Comparison of ENCODE assay signal across 8 cellular contexts in the genomic region with DNA sequence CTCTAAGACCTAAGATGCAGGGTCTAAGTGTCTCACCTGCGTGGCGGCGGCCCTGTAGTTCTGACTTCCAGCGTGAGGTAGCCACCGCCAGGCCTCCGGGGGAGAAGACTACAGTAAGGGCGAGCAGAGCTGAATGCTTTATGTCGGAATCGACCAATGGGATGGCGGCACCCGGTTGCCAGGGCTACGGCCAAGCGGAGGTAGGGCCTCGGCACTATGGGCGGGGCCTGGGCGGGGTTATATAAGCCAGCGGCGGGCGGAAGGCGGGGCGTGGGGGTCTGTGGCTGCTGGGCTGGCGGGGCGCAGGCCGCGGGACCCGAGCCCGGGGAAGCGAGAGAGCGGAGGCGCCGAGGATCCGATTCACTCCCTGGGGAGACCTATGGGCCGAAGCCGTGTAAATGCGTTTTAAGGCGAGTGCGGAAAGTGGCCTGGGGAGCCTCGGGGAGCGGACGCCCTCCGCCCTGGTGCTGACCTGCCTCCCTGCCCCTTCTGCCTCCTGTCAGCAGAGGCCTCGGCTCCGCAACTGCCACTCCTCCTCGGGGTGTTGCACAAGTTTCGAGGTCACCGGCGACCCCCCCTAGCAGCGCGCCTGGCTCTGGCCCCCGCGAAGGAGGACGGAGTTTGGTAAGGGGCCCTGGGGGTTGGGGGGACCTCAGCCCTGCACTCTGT.
DNase-seq lines count a peak whose midpoint lies in the region; ATAC-seq and TF ChIP-seq lines count a peak whose summit lies in the region.

A gene (plus strand): TSS at position 269 of the 669 bp plus-strand sequence. CDS start 1,097 bp downstream, outside the sequence.

- TF ChIP-seq CTCF in epithelial cell of esophagus (IDR thresholded peaks at IDR 0.05; ENCODE audit: insufficient read depth, low read depth, low read length, missing control alignments): no peak

- peak; percentile 96 for DNase-seq in COR-L47 (lab: John Stamatoyannopoulos, UW)
- DNase-seq in HUDEP-2 (lab: John Stamatoyannopoulos, UW; ENCODE audit: unreplicated experiment in 76 of 76): peak in 73 of 76 experiments; percentile 6 to 88 (median 71)
- peak; percentile 86 for DNase-seq in NOMO-1 treated with dmso at 0.1 percent for 144 hours (lab: John Stamatoyannopoulos, UW; ENCODE audit: unreplicated experiment)
- DNase-seq in activated T-cell treated with anti-CD3 and anti-CD28 coated beads for 24 hours (ENCODE audit: low read depth): peak; percentile 92
- peak; percentile 95 for DNase-seq in epithelial cell of esophagus (ENCODE audit: low read depth)
- peak; percentile 88 for DNase-seq in middle frontal gyrus (ENCODE audit: extremely low spot score, low spot score)
- peak; percentile 92 for DNase-seq in stimulated activated CD8-positive, alpha-beta memory T cell treated with anti-CD3 and anti-CD28 coated beads, Interleukin-15, amount 100 ng/mL, for 48 hours (ENCODE audit: low read depth in 2 of 2)

- H3K4me3 ChIP-seq in epithelial cell of esophagus (ENCODE audit: low read length): peak within 1 kb of the TSS; percentile 68

- ATAC-seq in GM21390 (IDR thresholded peaks at IDR 0.05; ENCODE audit: unreplicated experiment): peak; percentile 97

Comparison
In these comparisons a context has a peak if more than half of its experiments do, and no peak if none do; other contexts are left out.
1. Peak in every context shown above with its lines: DNase-seq, ATAC-seq and H3K4me3 ChIP-seq.